ENCODE assay signal across 19 cellular contexts in genomic region chr11:121038642-121039409, GRCh38. TPM values are rescaled to one million over a fixed set of nuclear protein-coding genes. Genes with fewer than 3 reads are reported as not detected.
DNase-seq lines count a peak whose midpoint lies in the region; ATAC-seq and TF ChIP-seq lines count a peak whose summit lies in the region.
"Had no signal": no experiment of that assay in that cellular context is flagged by ENCODE, and none has a peak within 500 bp of the region (broad histone marks: within the 10 kb centered on the region; RNA-seq: fewer than 3 reads in every experiment).

No MANE protein-coding gene starts in this region.

- WGBS in upper lobe of left lung, 2 donors = 73 to 75% methylated on average over 5 of the region's 5 CpGs

- H3K27ac ChIP-seq in VCaP (peak overlapping the region; percentile 84), upper lobe of left lung (peak overlapping the region in 3 of 4 donors; percentile 6 to 78 (median 38))
- H3K27ac ChIP-seq: SK-N-MC had no signal

- ATAC-seq in activated T-cell treated with anti-CD3 and anti-CD28 coated beads, Interleukin-2, amount 50 U/mL, for 72 hours (replicated peaks in 1 of 2) = no peak
- no peak for ATAC-seq in memory B cell (ENCODE audit: low read depth)
- no peak for ATAC-seq in upper lobe of left lung (ENCODE audit: low FRiP score in 2 of 2)
- ATAC-seq: Right ventricle myocardium inferior had no signal

- DNase-seq in activated T-cell treated with anti-CD3 and anti-CD28 coated beads, Interleukin-2, amount 50 U/mL, for 72 hours = no peak
- DNase-seq in activated T-cell treated with anti-CD3 and anti-CD28 coated beads, Interleukin-2, amount 50 U/mL, for 24 hours = no peak
- no peak for DNase-seq in memory B cell (ENCODE audit: low spot score in 2 of 2)
- no peak for DNase-seq in upper lobe of left lung
- DNase-seq in activated CD4-positive, alpha-beta T cell treated with anti-CD3 and anti-CD28 coated beads, Interleukin-2, amount 50 U/mL, for 48 hours = no peak
- no peak for DNase-seq in SW 1271 (lab: John Stamatoyannopoulos, UW)
- DNase-seq in RKO (ENCODE audit: low spot score) = no peak
- DNase-seq: COR-L47, DMS79, GOT3, IMR-90, NCI-H1417 treated with DMSO at 0.1 percent for 48 hours, NCI-H2029 treated with DMSO at 0.1 percent for 48 hours, NCI-H2227 treated with DMSO at 0.1 percent for 48 hours, NCI-H526 treated with DMSO at 0.1 percent for 48 hours had no signal

- TF ChIP-seq POLR2A in upper lobe of left lung (IDR thresholded peaks at IDR 0.05) = no peak

- H3K27me3 Mint-ChIP-seq in activated T-cell treated with anti-CD3 and anti-CD28 coated beads, Interleukin-2, amount 50 U/mL, for 72 hours (ENCODE audit: low read depth) = no peaks in the 10 kb centered on the region
- no peaks in the 10 kb centered on the region for H3K27me3 Mint-ChIP-seq in activated T-cell treated with anti-CD3 and anti-CD28 coated beads, Interleukin-2, amount 50 U/mL, for 24 hours
- no peaks in the 10 kb centered on the region for H3K27me3 Mint-ChIP-seq in memory B cell

- H3K4me1 Mint-ChIP-seq in activated T-cell treated with anti-CD3 and anti-CD28 coated beads, Interleukin-2, amount 50 U/mL, for 72 hours (ENCODE audit: low read depth) = peaks cover 20% of the 10 kb centered on the region
- H3K4me1 Mint-ChIP-seq in activated T-cell treated with anti-CD3 and anti-CD28 coated beads, Interleukin-2, amount 50 U/mL, for 24 hours (ENCODE audit: low read depth) = peaks cover 20% of the 10 kb centered on the region
- H3K4me1 Mint-ChIP-seq in memory B cell = peaks cover 6% of the 10 kb centered on the region
- H3K4me1 Mint-ChIP-seq: CD14-positive monocyte had no signal

- TF ChIP-seq EP300 in upper lobe of left lung (IDR thresholded peaks at IDR 0.05) = no peak

- H3K4me1 ChIP-seq in upper lobe of left lung = peaks cover 5 to 34% (median 21%) of the 10 kb centered on the region in 4 donors

- no peaks in the 10 kb centered on the region for H3K27me3 ChIP-seq in upper lobe of left lung

- H3K9me3 ChIP-seq in upper lobe of left lung = no peaks in the 10 kb centered on the region

- no peak overlapping the region for H3K4me3 ChIP-seq in upper lobe of left lung
- H3K4me3 ChIP-seq: SK-N-MC had no signal

- no peaks in the 10 kb centered on the region for H3K36me3 Mint-ChIP-seq in activated T-cell treated with anti-CD3 and anti-CD28 coated beads, Interleukin-2, amount 50 U/mL, for 72 hours (ENCODE audit: insufficient read depth in 2 of 2)
- no peaks in the 10 kb centered on the region for H3K36me3 Mint-ChIP-seq in activated T-cell treated with anti-CD3 and anti-CD28 coated beads, Interleukin-2, amount 50 U/mL, for 24 hours (ENCODE audit: low read depth)
- H3K36me3 Mint-ChIP-seq in memory B cell = peaks cover 9% of the 10 kb centered on the region
- H3K36me3 Mint-ChIP-seq: CD14-positive monocyte had no signal

- H3K36me3 ChIP-seq in upper lobe of left lung = no peaks in the 10 kb centered on the region

- TF ChIP-seq CTCF in VCaP (conservative IDR thresholded peaks at IDR 0.05) (no peak), upper lobe of left lung (IDR thresholded peaks at IDR 0.05) (no peak)

- H3K9me3 Mint-ChIP-seq in activated T-cell treated with anti-CD3 and anti-CD28 coated beads, Interleukin-2, amount 50 U/mL, for 72 hours = no peaks in the 10 kb centered on the region
- H3K9me3 Mint-ChIP-seq in activated T-cell treated with anti-CD3 and anti-CD28 coated beads, Interleukin-2, amount 50 U/mL, for 24 hours = no peaks in the 10 kb centered on the region
- H3K9me3 Mint-ChIP-seq in memory B cell = no peaks in the 10 kb centered on the region
- H3K9me3 Mint-ChIP-seq: CD14-positive monocyte had no signal

- no peak overlapping the region for H3K4me3 Mint-ChIP-seq in activated T-cell treated with anti-CD3 and anti-CD28 coated beads, Interleukin-2, amount 50 U/mL, for 72 hours
- H3K4me3 Mint-ChIP-seq in activated T-cell treated with anti-CD3 and anti-CD28 coated beads, Interleukin-2, amount 50 U/mL, for 24 hours = no peak overlapping the region
- no peak overlapping the region for H3K4me3 Mint-ChIP-seq in memory B cell
- H3K4me3 Mint-ChIP-seq: CD14-positive monocyte had no signal

- peak overlapping the region; percentile 3 for H3K27ac Mint-ChIP-seq in activated T-cell treated with anti-CD3 and anti-CD28 coated beads, Interleukin-2, amount 50 U/mL, for 72 hours
- H3K27ac Mint-ChIP-seq in activated T-cell treated with anti-CD3 and anti-CD28 coated beads, Interleukin-2, amount 50 U/mL, for 24 hours = no peak overlapping the region
- H3K27ac Mint-ChIP-seq in memory B cell = peak overlapping the region; percentile 20
- H3K27ac Mint-ChIP-seq: CD14-positive monocyte had no signal

RNA-seq across cellular contexts. Expression of gene TBCEL, which starts 14.9 kb away (rescaled TPM):
- total RNA-seq in activated T-cell treated with anti-CD3 and anti-CD28 coated beads, Interleukin-2, amount 50 U/mL, for 72 hours = 10 to 100 TPM; 13.3 to 14.7 TPM
- 10 to 100 TPM; 30.4 to 52.7 (median 31.9) TPM for total RNA-seq in upper lobe of left lung
